ENCODE assay signal across 8 cellular contexts in the genomic region with DNA sequence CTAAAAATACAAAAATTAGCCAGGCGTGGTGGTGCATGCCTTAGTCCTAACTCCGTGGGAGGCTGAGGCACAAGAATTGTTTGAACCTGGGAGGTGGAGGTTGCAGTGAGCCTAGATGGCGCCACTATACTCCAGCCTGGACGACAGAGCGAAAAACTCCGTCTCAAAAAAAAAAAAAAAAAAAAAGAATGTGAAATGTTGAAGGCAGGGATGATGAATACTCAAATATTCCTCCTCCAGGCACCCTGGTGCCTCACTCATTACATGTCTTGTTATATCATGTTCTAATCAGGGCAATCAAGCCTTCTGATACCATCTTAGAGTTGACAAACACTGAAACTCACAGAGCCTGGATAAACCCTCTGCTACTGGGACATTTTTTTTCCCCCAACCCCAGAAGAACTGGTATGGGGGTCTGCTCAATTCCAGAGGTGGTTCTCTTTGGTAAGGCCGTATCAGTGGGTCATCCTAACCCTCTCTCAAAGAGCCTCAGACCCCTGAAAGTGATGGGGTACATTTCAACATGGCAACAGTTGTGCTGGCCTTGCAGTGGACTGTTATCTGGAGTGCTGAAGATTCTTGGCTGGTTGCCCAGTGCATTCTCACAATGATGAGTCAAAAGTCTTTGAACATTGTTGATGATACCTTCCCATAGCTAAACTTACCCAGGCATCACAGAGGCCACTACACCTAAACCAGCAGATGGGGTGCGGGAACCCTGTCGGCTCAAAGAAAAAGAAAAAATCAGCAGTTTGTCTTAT.
A peak's percentile ranks its signal among the peaks of the same experiment; 100 is the strongest.
DNase-seq lines count a peak whose midpoint lies in the region; ATAC-seq and TF ChIP-seq lines count a peak whose summit lies in the region.

No MANE protein-coding gene starts in this region.

- H3K79me2 ChIP-seq in DND-41 (ENCODE audit: insufficient read depth, low read length), result peaks cover 24% of the 10 kb centered on the region

- no peak overlapping the region for H3K4me3 ChIP-seq in DND-41 (ENCODE audit: low read depth in 1 of 2, low read length in 2 of 2)
- H3K4me3 ChIP-seq in retinal pigment epithelial cell (ENCODE audit: low read length), result no peak overlapping the region

- TF ChIP-seq CTCF in DND-41 (IDR thresholded peaks at IDR 0.05; ENCODE audit: borderline replicate concordance, extremely low read depth, low read length, poor library complexity, severe bottlenecking) (peak; percentile 33), retinal pigment epithelial cell (conservative IDR thresholded peaks at IDR 0.05; ENCODE audit: low read depth, low read length) (peak; percentile 13)

- H3K27me3 ChIP-seq in DND-41 (ENCODE audit: insufficient read depth, low read length, poor library complexity), result no peaks in the 10 kb centered on the region

- no peak overlapping the region for H3K4me2 ChIP-seq in DND-41 (ENCODE audit: insufficient read depth, low read length)

- no peak overlapping the region for H3K27ac ChIP-seq in DND-41 (ENCODE audit: low read length)

- H3K36me3 ChIP-seq in DND-41 (ENCODE audit: insufficient read depth, low read length), result no peaks in the 10 kb centered on the region

- H3K9me3 ChIP-seq in DND-41 (ENCODE audit: insufficient read depth, low read length, severe bottlenecking), result no peaks in the 10 kb centered on the region

- peaks cover 27% of the 10 kb centered on the region for H3K4me1 ChIP-seq in DND-41 (ENCODE audit: insufficient read depth, low read length)

- no peak for DNase-seq in DND-41
- DNase-seq in NCI-H510A treated with DMSO at 0.1 percent for 48 hours (lab: John Stamatoyannopoulos, UW), result peak; percentile 54
- peak; percentile 57 for DNase-seq in activated naive CD4-positive, alpha-beta T cell treated with Interleukin-2 at 50 U/mL for 16 hours
- DNase-seq in retinal pigment epithelial cell (ENCODE audit: low read depth), result no peak
- no peak for DNase-seq in globus pallidus (ENCODE audit: low spot score)

- ATAC-seq in DND-41 (ENCODE audit: insufficient read depth, low read depth) (no peak), GM21786 (IDR thresholded peaks at IDR 0.05; ENCODE audit: unreplicated experiment) (peak; percentile 56), HG03460 (IDR thresholded peaks at IDR 0.05; ENCODE audit: unreplicated experiment) (no peak), HG02840 (IDR thresholded peaks at IDR 0.05; ENCODE audit: low FRiP score, unreplicated experiment) (no peak)

- H3K9ac ChIP-seq in DND-41 (ENCODE audit: low read depth, low read length), result no peak overlapping the region

- H4K20me1 ChIP-seq in DND-41 (ENCODE audit: insufficient read depth, low read length), result peaks cover 10% of the 10 kb centered on the region; the same call in 1 of the 2 replicates

- no peak overlapping the region for H2AFZ ChIP-seq in DND-41 (ENCODE audit: low read depth, low read length)

Comparison
In these comparisons a context has a peak if more than half of its experiments do, and no peak if none do; other contexts are left out.
1. DNase-seq: peak in NCI-H510A treated with DMSO at 0.1 percent for 48 hours (single experiment) and activated naive CD4-positive, alpha-beta T cell treated with Interleukin-2 at 50 U/mL for 16 hours (single experiment); none in DND-41 (single experiment), retinal pigment epithelial cell (single experiment) and globus pallidus (single experiment).